ENCODE assay signal across 1 cellular context in genomic region chr19:37128821-37129177, GRCh38.
TF ChIP-seq lines count a peak whose summit lies in the region.

No MANE protein-coding gene starts in this region.

TF ChIP-seq in A549, 52 proteins besides CTCF, POLR2A, EP300 and RAD21:
- TF ChIP-seq GATA3 (IDR thresholded peaks at IDR 0.05; ENCODE audit: borderline replicate concordance) (peak; percentile 18; the same call in 1 of the 2 replicates), CBX2 (IDR thresholded peaks at IDR 0.05; ENCODE audit: borderline replicate concordance, low read depth) (no peak), ZSCAN20 (CRISPR knock-in tag; IDR thresholded peaks at IDR 0.05) (no peak), SREBF2 (IDR thresholded peaks at IDR 0.05) (no peak), MAZ (IDR thresholded peaks at IDR 0.05; ENCODE audit: borderline replicate concordance, low read depth, low read length) (no peak), ZNF302 (CRISPR knock-in tag; IDR thresholded peaks at IDR 0.05) (peak; percentile 67; the same call in 1 of the 2 replicates)
